In genomic region chr7:44267719-44268413, GRCh38 we compare ENCODE assay signal across 1 cellular context.
TF ChIP-seq lines count a peak whose summit lies in the region.

No MANE protein-coding gene starts in this region.

TF ChIP-seq in HepG2, 621 proteins besides CTCF, POLR2A, EP300 and RAD21 (continued from another document):
- TF ChIP-seq IKZF5 (CRISPR knock-in tag; IDR thresholded peaks at IDR 0.05) = no peak
- TF ChIP-seq NCOA2 (CRISPR knock-in tag; IDR thresholded peaks at IDR 0.05) = no peak
- no peak for TF ChIP-seq MED13 (CRISPR knock-in tag; IDR thresholded peaks at IDR 0.05)
- TF ChIP-seq ZFP36 (IDR thresholded peaks at IDR 0.05; ENCODE audit: borderline replicate concordance, low read depth, low read length, partially characterized antibody) = no peak
- no peak for TF ChIP-seq ZFP82 (CRISPR knock-in tag; IDR thresholded peaks at IDR 0.05; ENCODE audit: borderline replicate concordance)
- TF ChIP-seq TCF12 (IDR thresholded peaks at IDR 0.05) = no peak
- TF ChIP-seq TCF12 (CRISPR knock-in tag; IDR thresholded peaks at IDR 0.05) = no peak
- no peak for TF ChIP-seq ZSCAN5A (CRISPR knock-in tag; IDR thresholded peaks at IDR 0.05; ENCODE audit: borderline replicate concordance)
- TF ChIP-seq ZNF3 (CRISPR knock-in tag; IDR thresholded peaks at IDR 0.05) = no peak
- no peak for TF ChIP-seq KMT2A (CRISPR knock-in tag; IDR thresholded peaks at IDR 0.05)
- TF ChIP-seq ZBTB37 (CRISPR knock-in tag; IDR thresholded peaks at IDR 0.05) = no peak
- TF ChIP-seq ZNF18 (CRISPR knock-in tag; IDR thresholded peaks at IDR 0.05; ENCODE audit: insufficient replicate concordance) = no peak
TF ChIP-seq in HepG2: peak in this region for 0.
